Comparison of ENCODE assay signal across 15 cellular contexts in genomic region chr19:2129022-2129421, GRCh38. TPM values are rescaled to one million over a fixed set of nuclear protein-coding genes. Genes with fewer than 3 reads are reported as not detected.
DNase-seq lines count a peak whose midpoint lies in the region; ATAC-seq and TF ChIP-seq lines count a peak whose summit lies in the region.
"Had no signal": no experiment of that assay in that cellular context is flagged by ENCODE, and none has a peak within 500 bp of the region (broad histone marks: within the 10 kb centered on the region; RNA-seq: fewer than 3 reads in every experiment).

No MANE protein-coding gene starts in this region.

- H3K4me1 ChIP-seq in heart left ventricle, result peaks cover 0 to 32% (median 15%) of the 10 kb centered on the region in 12 donors
- H3K4me1 ChIP-seq in right atrium auricular region, result peaks cover 0 to 43% of the 10 kb centered on the region in 2 donors
- H3K4me1 ChIP-seq: A549, Caco-2, HAP-1 had no signal

- H3K9me3 ChIP-seq in heart left ventricle (no peaks in the 10 kb centered on the region), SK-N-MC (ENCODE audit: low read depth, low read length) (no peaks in the 10 kb centered on the region), right atrium auricular region (no peaks in the 10 kb centered on the region)
- H3K9me3 ChIP-seq: A549, Caco-2, HAP-1 had no signal

- TF ChIP-seq POLR2A in heart left ventricle (IDR thresholded peaks at IDR 0.05), result no peak

- peak; percentile 6 to 33 (median 22) for ATAC-seq in heart left ventricle
- ATAC-seq: A549; CD8-positive, alpha-beta T cell; GM23338 had no signal

- intact Hi-C loops in heart left ventricle (cut with DNase I) (no loop called here), cardiac septum (cut with DNase I) (no loop called here)

- no peak overlapping the region for H3K4me3 ChIP-seq in heart left ventricle
- no peak overlapping the region for H3K4me3 ChIP-seq in SK-N-MC
- no peak overlapping the region for H3K4me3 ChIP-seq in right atrium auricular region
- H3K4me3 ChIP-seq: A549, GM23338, HAP-1 had no signal

- no peak overlapping the region for H3K9ac ChIP-seq in SK-N-MC (ENCODE audit: insufficient read length)

- no peak for TF ChIP-seq CTCF in heart left ventricle (IDR thresholded peaks at IDR 0.05)
- no peak for TF ChIP-seq CTCF in right atrium auricular region (IDR thresholded peaks at IDR 0.05)

- DNase-seq in heart left ventricle (no peak), cardiac septum (ENCODE audit: low spot score) (no peak), SK-N-MC (ENCODE audit: low read depth, low spot score) (no peak), right atrium auricular region (ENCODE audit: low spot score) (no peak), COR-L47 (lab: John Stamatoyannopoulos, UW) (no peak)
- DNase-seq in activated CD8-positive, alpha-beta memory T cell treated with anti-CD3 and anti-CD28 coated beads, Interleukin-2, amount 50 U/mL, for 48 hours, result no peak
- no peak for DNase-seq in stimulated activated CD4-positive, alpha-beta T cell treated with anti-CD3 and anti-CD28 coated beads, Interleukin-4, amount 100 ng/mL, for 24 hours
- DNase-seq: Caco-2; CD8-positive, alpha-beta T cell; DND-41; GDM1; HFFc6 had no signal

- H3K27ac ChIP-seq in heart left ventricle (peak overlapping the region in 11 of 12 donors; percentile 44 to 96 (median 72)), SK-N-MC (peak overlapping the region; percentile 73), right atrium auricular region (peak overlapping the region; percentile 77 to 92)
- H3K27ac ChIP-seq: A549 had no signal

- no peaks in the 10 kb centered on the region for H3K27me3 ChIP-seq in heart left ventricle
- H3K27me3 ChIP-seq in right atrium auricular region, result no peaks in the 10 kb centered on the region

- WGBS in heart left ventricle, 4 donors, result 84 to 94% (median 90%) methylated on average over 3 to 21 of the region's 21 CpGs

- H3K36me3 ChIP-seq in heart left ventricle, result peaks cover 0 to 89% (median 66%) of the 10 kb centered on the region in 9 donors
- H3K36me3 ChIP-seq in SK-N-MC (ENCODE audit: insufficient read depth, low read length), result peaks cover 26% of the 10 kb centered on the region; the same call in 1 of the 2 replicates
- peaks cover 48% of the 10 kb centered on the region for H3K36me3 ChIP-seq in right atrium auricular region

RNA-seq across cellular contexts. Expression of gene AP3D1, which starts 22.3 kb away (rescaled TPM):
- total RNA-seq in heart left ventricle, result 100 to 1,000 TPM in 5 of 9 donors, 10 to 100 TPM in 4; 63.1 to 116 (median 103) TPM
- 100 to 1,000 TPM in 1 of 2 donors, 10 to 100 TPM in 1; 66.3 to 124 TPM for polyA plus RNA-seq in heart left ventricle
- total RNA-seq in cardiac septum, result 89.0 TPM
- total RNA-seq in right atrium auricular region, result 10 to 100 TPM; 82.7 to 95.8 TPM

RNA-seq across cellular contexts. Expression of gene IZUMO4, which starts 32.3 kb away (rescaled TPM):
- total RNA-seq in heart left ventricle (1 to 10 TPM in 8 of 9 donors, not detected in 1; 1.7 to 6.2 (median 2.3) TPM), cardiac septum (4.3 TPM), right atrium auricular region (1 to 10 TPM in 1 of 2 donors, under 1 TPM in 1; 0.67 to 1.4 TPM)
- polyA plus RNA-seq in heart left ventricle, result 1 to 10 TPM; 4.4 to 5.8 TPM

RNA-seq across cellular contexts. Expression of gene MOB3A, which starts 32.9 kb away (rescaled TPM):
- 10 to 100 TPM; 10.8 to 32.3 (median 16.7) TPM for total RNA-seq in heart left ventricle
- 10 to 100 TPM in 1 of 2 donors, 1 to 10 TPM in 1; 7.1 to 18.6 TPM for polyA plus RNA-seq in heart left ventricle
- total RNA-seq in cardiac septum, result 17.0 TPM
- total RNA-seq in right atrium auricular region, result 10 to 100 TPM; 19.7 to 29.4 TPM

RNA-seq across cellular contexts. Expression of gene DOT1L, which starts 34.7 kb away (rescaled TPM):
- total RNA-seq in heart left ventricle (10 to 100 TPM in 6 of 9 donors, 1 to 10 TPM in 3; 5.2 to 24.0 (median 10.8) TPM), cardiac septum (15.2 TPM), right atrium auricular region (10 to 100 TPM in 1 of 2 donors, 1 to 10 TPM in 1; 6.7 to 10.3 TPM)
- polyA plus RNA-seq in heart left ventricle, result 10 to 100 TPM in 1 of 2 donors, 1 to 10 TPM in 1; 5.7 to 22.4 TPM
